8 cellular contexts compared by ENCODE assay signal in the genomic region with DNA sequence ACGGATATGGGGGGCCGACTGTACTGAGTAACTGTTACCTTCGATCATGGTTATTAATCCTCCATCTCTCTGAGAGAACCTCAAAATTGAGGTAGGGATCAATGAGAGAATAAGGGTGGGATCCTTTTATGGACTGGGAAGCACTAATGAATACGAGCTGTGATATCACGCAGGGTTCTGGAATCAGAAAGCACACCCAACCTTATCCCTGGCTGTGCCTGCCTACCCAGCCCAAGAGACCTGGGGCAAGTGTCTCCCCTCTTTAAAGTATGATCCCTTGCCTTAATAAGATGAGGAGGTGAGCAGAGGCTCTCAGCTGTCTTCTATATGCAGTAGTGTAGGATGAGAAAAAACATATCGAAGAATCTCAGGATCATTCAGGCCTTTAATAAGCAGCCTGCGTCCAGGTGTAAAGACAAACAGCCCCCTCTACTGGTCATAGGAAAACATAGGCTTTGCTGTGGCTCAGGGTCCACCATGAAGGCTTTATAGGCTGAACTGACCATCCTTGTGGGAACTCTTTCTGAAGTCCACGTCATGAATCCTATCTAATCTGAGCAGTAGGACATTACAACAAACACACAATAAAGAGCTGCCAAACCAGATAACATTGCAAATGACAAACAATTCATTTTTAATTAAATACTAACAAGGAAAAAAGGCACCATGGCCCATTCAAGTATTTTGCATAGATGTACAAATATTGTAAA. TPM values are rescaled to one million over a fixed set of nuclear protein-coding genes. Genes with fewer than 3 reads are reported as not detected.
A peak's percentile ranks its signal among the peaks of the same experiment; 100 is the strongest.
DNase-seq lines count a peak whose midpoint lies in the region; ATAC-seq and TF ChIP-seq lines count a peak whose summit lies in the region.

No MANE protein-coding gene starts in this region.

- H3K27me3 Mint-ChIP-seq in CD4-positive, CD25-positive, alpha-beta regulatory T cell = no peaks in the 10 kb centered on the region

- no peak overlapping the region for H2AFZ ChIP-seq in Loucy (ENCODE audit: low read length)

- peaks cover 26% of the 10 kb centered on the region for H3K36me3 ChIP-seq in CD4-positive, CD25-positive, alpha-beta regulatory T cell (ENCODE audit: control insufficient read depth, insufficient read depth, low read length)
- H3K36me3 ChIP-seq in Loucy (ENCODE audit: insufficient read depth, low read length) (no peaks in the 10 kb centered on the region), upper lobe of right lung (peaks cover 19% of the 10 kb centered on the region)

- peak overlapping the region in 2 of 3 donors; percentile 20 to 24 for H3K27ac Mint-ChIP-seq in CD4-positive, CD25-positive, alpha-beta regulatory T cell

- no peaks in the 10 kb centered on the region for H3K9me2 ChIP-seq in Loucy (replicated peaks; ENCODE audit: low read depth, low read length)

- H3K4me3 Mint-ChIP-seq in CD4-positive, CD25-positive, alpha-beta regulatory T cell = no peak overlapping the region

- H3K27me3 ChIP-seq in CD4-positive, CD25-positive, alpha-beta regulatory T cell (ENCODE audit: control insufficient read depth, insufficient read depth, low read length) = no peaks in the 10 kb centered on the region
- H3K27me3 ChIP-seq in Loucy (ENCODE audit: insufficient read depth, low read length, poor library complexity, severe bottlenecking) = no peaks in the 10 kb centered on the region
- H3K27me3 ChIP-seq in upper lobe of right lung = no peaks in the 10 kb centered on the region

- H4K20me1 ChIP-seq in Loucy (ENCODE audit: insufficient read depth, low read length, poor library complexity, severe bottlenecking) = no peaks in the 10 kb centered on the region

- no peaks in the 10 kb centered on the region for H3K79me2 ChIP-seq in Loucy (ENCODE audit: insufficient read depth, low read length)

- peaks cover 6 to 24% (median 8%) of the 10 kb centered on the region in 4 donors for H3K4me1 Mint-ChIP-seq in CD4-positive, CD25-positive, alpha-beta regulatory T cell

- H3K9ac ChIP-seq in Loucy (ENCODE audit: low read depth, low read length, poor library complexity, severe bottlenecking) = no peak overlapping the region

- TF ChIP-seq CTCF in Loucy (conservative IDR thresholded peaks at IDR 0.05; ENCODE audit: low read length) (peak; percentile 64), upper lobe of right lung (IDR thresholded peaks at IDR 0.05) (peak; percentile 73)

- peaks cover 12% of the 10 kb centered on the region for H3K36me3 Mint-ChIP-seq in CD4-positive, CD25-positive, alpha-beta regulatory T cell

- no peak overlapping the region for H3K27ac ChIP-seq in CD4-positive, CD25-positive, alpha-beta regulatory T cell (ENCODE audit: insufficient read depth, low read length, poor library complexity, severe bottlenecking)
- no peak overlapping the region for H3K27ac ChIP-seq in upper lobe of right lung

- H3F3A ChIP-seq in Loucy (ENCODE audit: low read depth) = no peaks in the 10 kb centered on the region

- H3K9me3 ChIP-seq in CD4-positive, CD25-positive, alpha-beta regulatory T cell (ENCODE audit: control insufficient read depth in 2 of 2, low read length in 2 of 2) = no peaks in the 10 kb centered on the region
- H3K9me3 ChIP-seq in Loucy (ENCODE audit: insufficient read depth, low read depth, low read length) (no peaks in the 10 kb centered on the region), upper lobe of right lung (no peaks in the 10 kb centered on the region)

- in situ Hi-C loops in SK-MEL-5 (cut with HindIII; ENCODE audit: low pct_unique_long_range_greater_than_20kb, low sequenced_read_pairs) = no loop called here

- intact Hi-C loops in upper lobe of right lung (cut with DNase I) = no loop called here

- H3K4me3 ChIP-seq in CD4-positive, CD25-positive, alpha-beta regulatory T cell (ENCODE audit: low read depth, low read length) = no peak overlapping the region
- H3K4me3 ChIP-seq in Loucy (ENCODE audit: low read length, poor library complexity, severe bottlenecking) = no peak overlapping the region
- H3K4me3 ChIP-seq in upper lobe of right lung = no peak overlapping the region

- peak in 1 of 2 donors; percentile 33 for ATAC-seq in CD4-positive, CD25-positive, alpha-beta regulatory T cell (ENCODE audit: low read depth in 2 of 2)
- peak; percentile 60 for ATAC-seq in GM18907 (IDR thresholded peaks at IDR 0.05; ENCODE audit: unreplicated experiment)
- ATAC-seq in upper lobe of right lung = peak; percentile 78
- ATAC-seq in GM21825 (IDR thresholded peaks at IDR 0.05; ENCODE audit: unreplicated experiment) = no peak

- H3K4me1 ChIP-seq in CD4-positive, CD25-positive, alpha-beta regulatory T cell (ENCODE audit: control insufficient read depth, insufficient read depth, low read length, poor library complexity, severe bottlenecking) = peaks cover 10% of the 10 kb centered on the region
- H3K4me1 ChIP-seq in Loucy (ENCODE audit: insufficient read depth, low read length, poor library complexity, severe bottlenecking) (no peaks in the 10 kb centered on the region), upper lobe of right lung (peaks cover 6% of the 10 kb centered on the region)

- peak in 2 of 3 donors; percentile 42 to 63 for DNase-seq in CD4-positive, CD25-positive, alpha-beta regulatory T cell
- DNase-seq in SK-MEL-5 (ENCODE audit: low read depth, low spot score) = peak; percentile 81
- peak; percentile 79 for DNase-seq in dermis blood vessel endothelial cell
- peak; percentile 76 to 77 for DNase-seq in lung microvascular endothelial cell (ENCODE audit: low read depth in 2 of 2)
- DNase-seq in upper lobe of right lung = no peak

- no peak overlapping the region for H3K4me2 ChIP-seq in Loucy (ENCODE audit: low read depth, low read length, poor library complexity, severe bottlenecking)

- no peaks in the 10 kb centered on the region for H3K9me3 Mint-ChIP-seq in CD4-positive, CD25-positive, alpha-beta regulatory T cell

RNA-seq across cellular contexts. Expression of a gene that starts 16.8 kb away (rescaled TPM):
- total RNA-seq in CD4-positive, CD25-positive, alpha-beta regulatory T cell = 1.1 TPM
- under 1 TPM in 3 of 4 donors, not detected in 1; 0.10 to 0.15 (median 0.14) TPM for polyA plus RNA-seq in CD4-positive, CD25-positive, alpha-beta regulatory T cell
- total RNA-seq in SK-MEL-5 (2014; rRNA removed; shearing (Covaris generic)) = 0.67 TPM in 1 of 2 replicates, not detected in the other
- 0.20 and 0.21 TPM in 2 replicates for polyA plus RNA-seq in SK-MEL-5 (2015; cell fraction: cytosol; rRNA removed)
- not detected in 2 replicates for polyA plus RNA-seq in SK-MEL-5 (2015; cell fraction: nucleus; rRNA removed)
- total RNA-seq in dermis blood vessel endothelial cell (not detected in 2 replicates), lung microvascular endothelial cell (not detected in 2 replicates), upper lobe of right lung (not detected)
